ENCODE assay signal across 10 cellular contexts in the genomic region with DNA sequence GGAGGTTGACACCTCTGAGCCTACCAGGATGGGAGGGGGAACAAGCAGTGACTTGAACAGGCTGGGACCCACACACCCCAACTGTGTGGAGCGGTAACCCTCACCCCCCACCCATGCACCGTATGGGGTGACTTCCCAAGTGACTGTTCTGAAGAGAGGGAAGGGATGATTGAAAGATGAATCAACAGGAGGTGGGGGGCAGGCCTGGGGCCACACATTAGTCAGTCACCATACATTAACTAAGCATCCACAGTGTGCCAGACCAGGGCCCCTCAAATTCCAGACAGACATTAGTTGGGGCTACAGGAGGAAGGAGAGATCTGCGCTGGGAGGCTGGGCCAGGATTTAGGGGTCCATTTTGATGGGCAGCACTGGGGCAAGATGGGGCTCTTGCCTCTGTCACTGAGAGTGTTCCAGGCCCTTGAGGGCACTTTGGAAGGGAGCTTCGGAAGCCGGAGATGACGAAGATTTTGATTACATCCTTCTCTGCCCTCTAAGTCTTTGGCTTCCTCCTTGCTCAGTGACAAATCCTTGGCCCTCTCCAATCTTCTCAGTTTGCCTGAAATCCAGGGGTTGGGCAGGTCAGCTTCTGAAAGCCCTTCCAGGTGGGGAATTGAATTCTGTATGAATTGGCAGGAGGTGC. TPM values are rescaled to one million over a fixed set of nuclear protein-coding genes. Genes with fewer than 3 reads are reported as not detected.
DNase-seq lines count a peak whose midpoint lies in the region; ATAC-seq, FAIRE-seq and TF ChIP-seq lines count a peak whose summit lies in the region.
"Had no signal": no experiment of that assay in that cellular context is flagged by ENCODE, and none has a peak within 500 bp of the region (broad histone marks: within the 10 kb centered on the region; RNA-seq: fewer than 3 reads in every experiment).

No MANE protein-coding gene starts in this region.

- H3K36me3 ChIP-seq in SK-N-SH (replicated peaks in 1 of 2; ENCODE audit: control insufficient read depth in 1 of 2, insufficient read depth in 2 of 2, low read length in 1 of 2): no peaks in the 10 kb centered on the region
- peaks cover 12% of the 10 kb centered on the region; the same call in 1 of the 2 replicates for H3K36me3 ChIP-seq in WERI-Rb-1
- no peaks in the 10 kb centered on the region for H3K36me3 ChIP-seq in right atrium auricular region

- H3K9me3 Mint-ChIP-seq in stimulated activated memory B cell treated with anti-CD40 and anti-IgM and Interleukin-4, amounts not matched to agents 10 μg/mL and 1 μg/mL and 100 μg/mL, for 72 hours: no peaks in the 10 kb centered on the region
- H3K9me3 Mint-ChIP-seq: activated naive CD4-positive, alpha-beta T cell treated with anti-CD3 and anti-CD28 coated beads, Interleukin-2, amount 50 U/mL, for 72 hours had no signal

- no peaks in the 10 kb centered on the region for H3K9me3 ChIP-seq in SK-N-SH
- no peaks in the 10 kb centered on the region for H3K9me3 ChIP-seq in WERI-Rb-1 (ENCODE audit: severe bottlenecking)
- no peaks in the 10 kb centered on the region for H3K9me3 ChIP-seq in right atrium auricular region

- peak overlapping the region; percentile 92 for H3K4me2 ChIP-seq in SK-N-SH

- DNase-seq in SK-N-SH (peak; percentile 14), WERI-Rb-1 (no peak), right atrium auricular region (ENCODE audit: low spot score) (no peak), SKM-1 treated with dmso at 0.1 percent for 144 hours (lab: John Stamatoyannopoulos, UW; ENCODE audit: unreplicated experiment) (no peak), urothelium cell line (ENCODE audit: low spot score) (no peak)

- peak overlapping the region; percentile 88 for H3K4me3 Mint-ChIP-seq in stimulated activated memory B cell treated with anti-CD40 and anti-IgM and Interleukin-4, amounts not matched to agents 10 μg/mL and 1 μg/mL and 100 μg/mL, for 72 hours

- CTCF ChIA-PET in SK-N-SH (lab: Yijun Ruan, JAX): interaction anchor here (0.9 to 9.4 kb wide), 11 partner anchors 12 to 319 kb away, joined by 3 to 85 read pairs (median 4); partner anchors contain the start of genes INPP5J and SELENOM

- peak overlapping the region; percentile 86 to 89 for H3K4me3 ChIP-seq in SK-N-SH (ENCODE audit: low read depth in 2 of 2, low read length in 1 of 2)
- peak overlapping the region; percentile 58 for H3K4me3 ChIP-seq in WERI-Rb-1 (ENCODE audit: low read depth, low read length)
- peak overlapping the region; percentile 72 to 80 for H3K4me3 ChIP-seq in right atrium auricular region

- H3K9me2 ChIP-seq in SK-N-SH: no peaks in the 10 kb centered on the region

- H3K4me1 ChIP-seq in SK-N-SH (ENCODE audit: control insufficient read depth in 1 of 2, insufficient read depth in 2 of 2, low read depth in 1 of 2, low read length in 1 of 2) (peaks cover 21 to 40% of the 10 kb centered on the region in 2 experiments; a peak in 2 of 4 replicates), right atrium auricular region (peaks cover 0 to 57% of the 10 kb centered on the region in 2 donors)

- H3K4me1 Mint-ChIP-seq in stimulated activated memory B cell treated with anti-CD40 and anti-IgM and Interleukin-4, amounts not matched to agents 10 μg/mL and 1 μg/mL and 100 μg/mL, for 72 hours: peaks cover 54% of the 10 kb centered on the region

- H3K36me3 Mint-ChIP-seq in stimulated activated memory B cell treated with anti-CD40 and anti-IgM and Interleukin-4, amounts not matched to agents 10 μg/mL and 1 μg/mL and 100 μg/mL, for 72 hours: no peaks in the 10 kb centered on the region

- H3K27ac Mint-ChIP-seq in stimulated activated memory B cell treated with anti-CD40 and anti-IgM and Interleukin-4, amounts not matched to agents 10 μg/mL and 1 μg/mL and 100 μg/mL, for 72 hours: peak overlapping the region; percentile 72

- H3K9ac ChIP-seq in SK-N-SH: peak overlapping the region; percentile 94

- FAIRE-seq in urothelium cell line (lab: Jason Lieb, UNC): no peak
- FAIRE-seq: A204.1 had no signal

- no peaks in the 10 kb centered on the region for H3K27me3 Mint-ChIP-seq in stimulated activated memory B cell treated with anti-CD40 and anti-IgM and Interleukin-4, amounts not matched to agents 10 μg/mL and 1 μg/mL and 100 μg/mL, for 72 hours

- H3K27ac ChIP-seq in SK-N-SH (ENCODE audit: low read depth in 2 of 2, low read length in 1 of 2) (peak overlapping the region in 1 of 2 experiments; percentile 71; a peak in 3 of 4 replicates), WERI-Rb-1 (no peak overlapping the region), right atrium auricular region (peak overlapping the region; percentile 92)

- TF ChIP-seq CTCF in SK-N-SH (IDR thresholded peaks at IDR 0.05) (no peak), WERI-Rb-1 (IDR thresholded peaks at IDR 0.05; ENCODE audit: low read depth, low read length) (no peak), right atrium auricular region (IDR thresholded peaks at IDR 0.05) (no peak)

- no peaks in the 10 kb centered on the region for H4K20me1 ChIP-seq in SK-N-SH (ENCODE audit: insufficient read depth)

- no peak for TF ChIP-seq RAD21 in SK-N-SH (IDR thresholded peaks at IDR 0.05; ENCODE audit: low read length)

- no peak for TF ChIP-seq EP300 in SK-N-SH (IDR thresholded peaks at IDR 0.05; ENCODE audit: borderline replicate concordance in 1 of 2, low read depth in 1 of 2, low read length in 1 of 2)

- H3K27me3 ChIP-seq in SK-N-SH (ENCODE audit: insufficient read depth) (no peaks in the 10 kb centered on the region), WERI-Rb-1 (ENCODE audit: insufficient read depth, low read depth, severe bottlenecking) (no peaks in the 10 kb centered on the region), right atrium auricular region (no peaks in the 10 kb centered on the region)

- POLR2A ChIA-PET in SK-N-SH (lab: Yijun Ruan, JAX): no interaction called here

- WGBS in SK-N-SH (ENCODE audit: low lambda C conversion rate): 52% methylated on average over 3 of the region's 6 CpGs

- ATAC-seq in SK-N-SH treated with all-trans-retinoic acid at 6 μM for 48 hours: no peak
- no peak for ATAC-seq in stimulated activated memory B cell treated with anti-CD40 and anti-IgM and Interleukin-4, amounts not matched to agents 10 μg/mL and 1 μg/mL and 100 μg/mL, for 72 hours
- no peak for ATAC-seq in GM19455 (IDR thresholded peaks at IDR 0.05; ENCODE audit: unreplicated experiment)

- no peak overlapping the region for H2AFZ ChIP-seq in SK-N-SH (ENCODE audit: low read depth)

- H3K79me2 ChIP-seq in SK-N-SH (ENCODE audit: insufficient read depth): peaks cover 53% of the 10 kb centered on the region

- no peaks in the 10 kb centered on the region for H3F3A ChIP-seq in SK-N-SH (replicated peaks; ENCODE audit: insufficient read depth)

TF ChIP-seq in SK-N-SH, 30 proteins besides CTCF, POLR2A, EP300 and RAD21 (continues in another document):
- TF ChIP-seq CHD2 (IDR thresholded peaks at IDR 0.05; ENCODE audit: low read length, partially characterized antibody) (no peak), JUND (IDR thresholded peaks at IDR 0.05) (no peak), USF1 (IDR thresholded peaks at IDR 0.05; ENCODE audit: borderline replicate concordance, low read depth) (no peak)

TF ChIP-seq in SK-N-SH treated with all-trans-retinoic acid at 6 μM for 48 hours, 23 proteins besides CTCF, POLR2A, EP300 and RAD21 (continues in another document):
- no peak for TF ChIP-seq ZNF70 (CRISPR knock-in tag; IDR thresholded peaks at IDR 0.05)
- TF ChIP-seq OSR1 (CRISPR knock-in tag; IDR thresholded peaks at IDR 0.05): no peak
- no peak for TF ChIP-seq ISL1 (CRISPR knock-in tag; IDR thresholded peaks at IDR 0.05)
- no peak for TF ChIP-seq PPARA (CRISPR knock-in tag; IDR thresholded peaks at IDR 0.05; ENCODE audit: borderline replicate concordance)
- no peak for TF ChIP-seq PATZ1 (CRISPR knock-in tag; IDR thresholded peaks at IDR 0.05; ENCODE audit: borderline replicate concordance)
- no peak for TF ChIP-seq BACH2 (CRISPR knock-in tag; IDR thresholded peaks at IDR 0.05; ENCODE audit: borderline replicate concordance)
- no peak for TF ChIP-seq TOX (CRISPR knock-in tag; IDR thresholded peaks at IDR 0.05; ENCODE audit: borderline replicate concordance)
- no peak for TF ChIP-seq ESRRG (CRISPR knock-in tag; IDR thresholded peaks at IDR 0.05)
- TF ChIP-seq CSDC2 (CRISPR knock-in tag; IDR thresholded peaks at IDR 0.05): no peak
- TF ChIP-seq GLIS3 (CRISPR knock-in tag; IDR thresholded peaks at IDR 0.05): no peak
- TF ChIP-seq ARNTL (CRISPR knock-in tag; IDR thresholded peaks at IDR 0.05; ENCODE audit: borderline replicate concordance, low read depth): no peak

RNA-seq across cellular contexts. Expression of gene SMTN, which starts 1.0 kb away (rescaled TPM):
- polyA plus RNA-seq in SK-N-SH (2012; rRNA removed): 12.5 and 30.4 TPM in 2 replicates
- 9.1 and 14.9 TPM in 2 replicates for polyA plus RNA-seq in SK-N-SH (2012; cell fraction: cytosol; rRNA removed)
- 70.2 and 73.7 TPM in 2 replicates for polyA plus RNA-seq in SK-N-SH (2012; cell fraction: nucleus; rRNA removed)
- total RNA-seq in right atrium auricular region: 100 to 1,000 TPM in 1 of 2 donors, 10 to 100 TPM in 1; 81.4 to 183 TPM

RNA-seq across cellular contexts. Expression of gene SELENOM, which starts 25.3 kb away (rescaled TPM):
- polyA plus RNA-seq in SK-N-SH (2012; rRNA removed): 97.1 and 117 TPM in 2 replicates
- polyA plus RNA-seq in SK-N-SH (2012; cell fraction: cytosol; rRNA removed): 55.2 and 84.3 TPM in 2 replicates
- polyA plus RNA-seq in SK-N-SH (2012; cell fraction: nucleus; rRNA removed): 81.0 and 129 TPM in 2 replicates
- 100 to 1,000 TPM; 133 to 358 TPM for total RNA-seq in right atrium auricular region

RNA-seq across cellular contexts. Expression of gene INPP5J, which starts 40.7 kb away (rescaled TPM):
- 3.2 TPM in 2 replicates for polyA plus RNA-seq in SK-N-SH (2012; rRNA removed)
- 0.73 and 1.2 TPM in 2 replicates for polyA plus RNA-seq in SK-N-SH (2012; cell fraction: cytosol; rRNA removed)
- polyA plus RNA-seq in SK-N-SH (2012; cell fraction: nucleus; rRNA removed): 14.7 and 18.9 TPM in 2 replicates
- total RNA-seq in right atrium auricular region: 10 to 100 TPM; 17.6 to 26.3 TPM

RNA-seq across cellular contexts. Expression of gene PLA2G3, which starts 58.2 kb away (rescaled TPM):
- polyA plus RNA-seq in SK-N-SH (2012; rRNA removed): not detected in 2 replicates
- not detected in 2 replicates for polyA plus RNA-seq in SK-N-SH (2012; cell fraction: cytosol; rRNA removed)
- polyA plus RNA-seq in SK-N-SH (2012; cell fraction: nucleus; rRNA removed): not detected in 2 replicates
- not detected for total RNA-seq in right atrium auricular region
- total RNA-seq: activated naive CD4-positive, alpha-beta T cell treated with anti-CD3 and anti-CD28 coated beads, Interleukin-2, amount 50 U/mL, for 72 hours had no signal
